Comparison of ENCODE assay signal across 22 cellular contexts in genomic region chr7:25722856-25723255, GRCh38.
DNase-seq lines count a peak whose midpoint lies in the region; FAIRE-seq and TF ChIP-seq lines count a peak whose summit lies in the region.
"Had no signal": no experiment of that assay in that cellular context is flagged by ENCODE, and none has a peak within 500 bp of the region (broad histone marks: within the 10 kb centered on the region; RNA-seq: fewer than 3 reads in every experiment).

No MANE protein-coding gene starts in this region.

- CTCF ChIA-PET in RWPE1 (lab: Yijun Ruan, JAX), result interaction anchor here (0.6 kb wide), 1 partner anchor 53 kb away, joined by 7 read pairs; no protein-coding TSS in a partner anchor

- H3K27ac ChIP-seq in RWPE1, result no peak overlapping the region
- H3K27ac ChIP-seq: gastroesophageal sphincter, lower lobe of right lung, ovary, PC-9, tibial artery had no signal

- DNase-seq in DMS 273 treated with DMSO at 0.1 percent for 48 hours (lab: John Stamatoyannopoulos, UW), result peak; percentile 66
- peak; percentile 53 for DNase-seq in NCI-H2171 treated with DMSO at 0.1 percent for 48 hours (lab: John Stamatoyannopoulos, UW)
- peak; percentile 31 for DNase-seq in cerebellum (ENCODE audit: low spot score)
- DNase-seq in pons (ENCODE audit: low spot score), result peak; percentile 76
- no peak for DNase-seq in GM12891 (ENCODE audit: insufficient read length, low spot score)
- no peak for DNase-seq in NCI-H187 treated with DMSO at 0.1 percent for 48 hours (lab: John Stamatoyannopoulos, UW)
- no peak for DNase-seq in RWPE1 (ENCODE audit: low spot score)
- DNase-seq: activated CD4-positive, alpha-beta T cell treated with anti-CD3 and anti-CD28 coated beads, Interleukin-2, amount 50 U/mL, for 48 hours; activated CD4-positive, CD25-positive, alpha-beta regulatory T cell treated with anti-CD3 and anti-CD28 coated beads, Interleukin-2, amount 50 U/mL, for 72 hours; activated naive CD4-positive, alpha-beta T cell treated with Interleukin-2 at 50 U/mL for 16 hours; lower lobe of right lung; NCI-H1436; NCI-H2107; ovary; PC-9; right cardiac atrium; SHP77; tibial artery had no signal

- TF ChIP-seq CTCF in RWPE1 (conservative IDR thresholded peaks at IDR 0.05; ENCODE audit: low read depth), result no peak

- FAIRE-seq in GM12891 (lab: Jason Lieb, UNC), result no peak
- FAIRE-seq: GM12892, H54, HepG2 had no signal

- no peak for TF ChIP-seq POLR2A in GM12891 (IDR thresholded peaks at IDR 0.05; ENCODE audit: low read depth, low read length)

- POLR2A ChIA-PET in RWPE1 (lab: Yijun Ruan, JAX; ENCODE audit: low non-redundant PET), result no interaction called here

TF ChIP-seq in GM12891, 5 proteins besides CTCF, POLR2A, EP300 and RAD21:
- TF ChIP-seq TAF1 (IDR thresholded peaks at IDR 0.05; ENCODE audit: low read depth, low read length) (no peak), POU2F2 (IDR thresholded peaks at IDR 0.05; ENCODE audit: low read depth, low read length) (no peak), SPI1 (IDR thresholded peaks at IDR 0.05; ENCODE audit: low read depth, low read length) (no peak), POLR2AphosphoS5 (IDR thresholded peaks at IDR 0.05; ENCODE audit: low read depth, low read length) (no peak), PAX5 (IDR thresholded peaks at IDR 0.05; ENCODE audit: insufficient read depth, low read length, severe bottlenecking) (no peak)

Comparison
In these comparisons a context has a peak if more than half of its experiments do, and no peak if none do; other contexts are left out.
1. DNase-seq: peak in DMS 273 treated with DMSO at 0.1 percent for 48 hours (single experiment), NCI-H2171 treated with DMSO at 0.1 percent for 48 hours (single experiment), cerebellum (single experiment) and pons (single experiment); none in GM12891 (single experiment), NCI-H187 treated with DMSO at 0.1 percent for 48 hours (single experiment) and RWPE1 (single experiment).